Comparison of ENCODE assay signal across 9 cellular contexts in the genomic region with DNA sequence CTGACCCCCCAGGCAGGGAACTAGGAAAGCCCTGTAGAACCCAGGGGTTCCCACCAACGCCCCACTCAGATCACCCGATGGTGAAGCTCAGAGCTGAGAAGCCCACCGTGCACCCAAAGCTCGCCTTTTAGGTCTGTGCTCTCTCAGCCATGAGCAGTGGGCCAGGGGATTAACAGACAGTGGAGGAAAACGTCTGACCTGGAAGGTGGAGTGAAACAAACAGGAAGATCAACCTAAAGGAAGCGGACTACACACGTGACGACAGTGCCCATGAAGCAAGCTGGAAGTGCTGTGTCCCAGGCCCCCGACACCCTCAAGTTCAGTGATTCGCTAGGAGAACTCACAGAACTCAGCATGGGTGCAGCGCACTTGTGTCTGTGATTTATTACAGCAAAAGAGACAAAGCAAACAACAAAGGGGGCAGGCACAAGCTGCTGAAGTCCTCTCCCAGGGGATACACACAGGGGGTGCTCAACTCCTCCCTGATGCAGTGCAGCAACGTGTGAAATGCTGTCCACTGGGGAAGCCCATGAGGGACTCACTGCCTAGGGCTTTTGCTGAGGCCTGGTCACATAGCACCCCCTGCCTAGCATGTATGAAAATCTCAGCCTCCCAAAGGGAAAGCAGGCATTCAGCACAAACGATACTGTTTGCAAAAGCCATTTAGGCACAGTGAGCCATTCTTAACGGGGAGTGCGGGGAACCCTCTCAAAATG.
DNase-seq lines count a peak whose midpoint lies in the region; ATAC-seq and TF ChIP-seq lines count a peak whose summit lies in the region.
"Had no signal": no experiment of that assay in that cellular context is flagged by ENCODE, and none has a peak within 500 bp of the region (broad histone marks: within the 10 kb centered on the region; RNA-seq: fewer than 3 reads in every experiment).

No MANE protein-coding gene starts in this region.

- peaks cover 13% of the 10 kb centered on the region; the same call in 1 of the 2 replicates for H3K27me3 ChIP-seq in OCI-LY1 (ENCODE audit: insufficient read depth, low read length)

- no peaks in the 10 kb centered on the region for H3K36me3 ChIP-seq in OCI-LY1 (ENCODE audit: insufficient read depth, low read length)

- DNase-seq in 8988T (peak; percentile 59), EL (peak; percentile 40), erythroblast (lab: John Stamatoyannopoulos, UW) (peak; percentile 15 to 39), retinal pigment epithelial cell (ENCODE audit: low read depth) (no peak), germinal center (ENCODE audit: low spot score) (no peak)
- DNase-seq: right cardiac atrium had no signal

- no peaks in the 10 kb centered on the region for H3K79me2 ChIP-seq in OCI-LY1 (ENCODE audit: insufficient read depth, low read length)

- H3K27ac ChIP-seq in OCI-LY1 (ENCODE audit: low read depth, low read length, poor library complexity, severe bottlenecking) = no peak overlapping the region

- H3K9me3 ChIP-seq in OCI-LY1 (ENCODE audit: low read length) = no peaks in the 10 kb centered on the region

- TF ChIP-seq CTCF in OCI-LY1 (IDR thresholded peaks at IDR 0.05; ENCODE audit: low read length) (peak; percentile 31; the same call in 1 of the 2 replicates), retinal pigment epithelial cell (conservative IDR thresholded peaks at IDR 0.05; ENCODE audit: low read depth, low read length) (peak; percentile 39)

- no peak overlapping the region for H3K4me2 ChIP-seq in OCI-LY1 (ENCODE audit: low read length)

- no peaks in the 10 kb centered on the region for H3K9me2 ChIP-seq in OCI-LY1 (ENCODE audit: low read depth, low read length)

- ATAC-seq in GM19023 (IDR thresholded peaks at IDR 0.05; ENCODE audit: unreplicated experiment) = no peak
- ATAC-seq in HG03139 (IDR thresholded peaks at IDR 0.05; ENCODE audit: unreplicated experiment) = no peak

- TF ChIP-seq POLR2A in erythroblast (IDR thresholded peaks at IDR 0.05; ENCODE audit: low read length) = no peak

- H4K20me1 ChIP-seq in OCI-LY1 (ENCODE audit: insufficient read depth, low read length) = no peaks in the 10 kb centered on the region

- no peak overlapping the region for H3K9ac ChIP-seq in OCI-LY1 (ENCODE audit: low read length)

- H3F3A ChIP-seq in OCI-LY1 (ENCODE audit: insufficient read depth, low read length) = no peaks in the 10 kb centered on the region

- H2AFZ ChIP-seq in OCI-LY1 (ENCODE audit: low read length) = no peak overlapping the region

- H3K4me3 ChIP-seq in OCI-LY1 (ENCODE audit: low read depth, low read length, poor library complexity, severe bottlenecking) (no peak overlapping the region), retinal pigment epithelial cell (ENCODE audit: low read length) (no peak overlapping the region)

- H3K4me1 ChIP-seq in OCI-LY1 (ENCODE audit: insufficient read depth, low read length, severe bottlenecking) = no peaks in the 10 kb centered on the region

Comparison
In these comparisons a context has a peak if more than half of its experiments do, and no peak if none do; other contexts are left out.
1. DNase-seq: peak in 8988T (single experiment), EL (single experiment) and erythroblast (2 of 2); none in retinal pigment epithelial cell (single experiment) and germinal center (single experiment).